Comparison of ENCODE assay signal across 10 cellular contexts in the genomic region with DNA sequence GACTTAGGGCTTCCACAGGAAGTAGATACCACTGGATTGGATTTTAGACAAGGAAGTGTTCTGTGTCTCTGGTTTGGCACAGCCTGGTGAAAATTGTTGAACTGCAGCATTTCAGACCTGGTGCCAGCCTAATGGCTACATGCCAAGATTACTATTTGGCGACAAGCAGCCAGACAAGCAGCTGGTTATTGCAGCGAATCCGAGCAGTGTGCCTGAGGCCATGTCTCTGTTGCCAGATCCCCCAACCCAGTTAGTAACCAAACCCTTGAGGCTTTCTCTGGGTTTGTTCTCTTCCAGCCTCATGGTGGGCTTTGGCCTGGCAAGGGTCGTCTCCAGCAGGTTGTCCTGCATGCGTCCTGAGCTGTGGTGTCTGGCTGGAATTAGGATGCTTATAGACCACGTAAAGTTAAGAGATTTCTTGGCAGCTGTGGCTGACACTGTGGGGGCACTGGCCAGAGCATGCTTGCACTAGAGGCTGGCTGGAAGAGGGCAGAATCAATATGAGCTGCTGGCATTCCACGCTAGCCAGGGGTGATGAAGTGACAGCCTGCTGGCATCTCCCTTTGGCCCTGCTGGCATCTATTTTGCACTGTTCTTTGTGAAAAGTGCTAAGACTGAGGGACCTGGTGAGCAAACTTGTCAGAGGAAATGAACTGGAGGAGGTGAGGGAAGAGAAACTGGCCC.
DNase-seq lines count a peak whose midpoint lies in the region; ATAC-seq, FAIRE-seq and TF ChIP-seq lines count a peak whose summit lies in the region.
"Had no signal": no experiment of that assay in that cellular context is flagged by ENCODE, and none has a peak within 500 bp of the region (broad histone marks: within the 10 kb centered on the region; RNA-seq: fewer than 3 reads in every experiment).

No MANE protein-coding gene starts in this region.

- no peak overlapping the region for H3K4ac ChIP-seq in IMR-90 (ENCODE audit: low read depth, low read length)

- no TSS peak for BruUV-seq in IMR-90 (replicated peaks; lab: Mats Ljungman, UMichigan)

- H3K9ac ChIP-seq in IMR-90 (ENCODE audit: low read depth, low read length): no peak overlapping the region
- no peak overlapping the region for H3K9ac ChIP-seq in SK-N-MC (ENCODE audit: insufficient read length)

- CTCF ChIA-PET in IMR-90 (lab: Yijun Ruan, JAX): interaction anchor here (0.6 to 1.3 kb wide), 2 partner anchors 9 to 240 kb away, joined by 3 read pairs; no protein-coding TSS in a partner anchor

- WGBS in IMR-90 (ENCODE audit: extremely low coverage in 2 of 2, insufficient read length in 1 of 2), 2 experiments: 68% methylated on average over 5 of the region's 7 CpGs; no CpG with 5 or more reads in 1 of the 2 experiments
- WGBS in right cardiac atrium: 46% methylated on average over 7 of the region's 7 CpGs
- WGBS in sigmoid colon, 2 donors: 32 to 68% methylated on average over 7 of the region's 7 CpGs

- H3K79me1 ChIP-seq in IMR-90 (ENCODE audit: low read depth in 1 of 2, low read length in 2 of 2): peaks cover 35 to 38% of the 10 kb centered on the region in 2 experiments

- H3K9me3 ChIP-seq in IMR-90 (ENCODE audit: control insufficient read depth, insufficient read depth, low read length): no peaks in the 10 kb centered on the region
- H3K9me3 ChIP-seq in SK-N-MC (ENCODE audit: low read depth, low read length): no peaks in the 10 kb centered on the region
- no peaks in the 10 kb centered on the region for H3K9me3 ChIP-seq in right cardiac atrium (ENCODE audit: control insufficient read depth, low read length)
- no peaks in the 10 kb centered on the region for H3K9me3 ChIP-seq in sigmoid colon

- H3K56ac ChIP-seq in IMR-90 (ENCODE audit: extremely low read depth, insufficient read depth, low read length): no peak overlapping the region

- H3K23ac ChIP-seq in IMR-90 (ENCODE audit: low read depth, low read length): 0 out of 2 replicates have a peak overlapping the region, but pooled peaks have one; percentile 3

- intact Hi-C loops in IMR-90 (cut with micrococcal nuclease) (no loop called here), right cardiac atrium (cut with DNase I) (no loop called here), sigmoid colon (cut with DNase I) (no loop called here)

- H4K91ac ChIP-seq in IMR-90 (ENCODE audit: insufficient read depth, low read depth, low read length): no peak overlapping the region

- H2AK9ac ChIP-seq in IMR-90 (replicated peaks; ENCODE audit: low read depth, low read length, poor library complexity): no peak overlapping the region

- H3K36me3 ChIP-seq in IMR-90 (ENCODE audit: control insufficient read depth, insufficient read depth, low read length) (peaks cover 5% of the 10 kb centered on the region), SK-N-MC (ENCODE audit: insufficient read depth, low read length) (no peaks in the 10 kb centered on the region), sigmoid colon (no peaks in the 10 kb centered on the region)

- no peak overlapping the region for H3K18ac ChIP-seq in IMR-90 (ENCODE audit: low read depth, low read length)

- H2BK120ac ChIP-seq in IMR-90 (ENCODE audit: low read depth, low read length): no peak overlapping the region

- TF ChIP-seq POLR2A in IMR-90 (IDR thresholded peaks at IDR 0.05; ENCODE audit: low read depth, low read length) (no peak), sigmoid colon (IDR thresholded peaks at IDR 0.05) (no peak)

- dilution Hi-C loops in IMR-90 (cut with HindIII; ENCODE audit: low sequenced_read_pairs, unreplicated experiment): no loop called here

- no peak overlapping the region for H3K14ac ChIP-seq in IMR-90 (replicated peaks; ENCODE audit: low read depth, low read length)

- H2AK5ac ChIP-seq in IMR-90 (ENCODE audit: low read depth, low read length): 0 out of 2 replicates have a peak overlapping the region, but pooled peaks have one; percentile 22

- no peak for TF ChIP-seq RAD21 in IMR-90 (IDR thresholded peaks at IDR 0.05; ENCODE audit: low read length)

- TF ChIP-seq EP300 in sigmoid colon (IDR thresholded peaks at IDR 0.05): no peak

- H3K4me1 ChIP-seq in IMR-90 (ENCODE audit: control insufficient read depth, insufficient read depth, low read length) (peaks cover 8% of the 10 kb centered on the region; the same call in 1 of the 2 replicates), right cardiac atrium (ENCODE audit: control insufficient read depth, insufficient read depth, low read length) (peaks cover 14% of the 10 kb centered on the region), sigmoid colon (peaks cover 0 to 15% (median 5%) of the 10 kb centered on the region in 4 donors)

- no peaks in the 10 kb centered on the region for H4K20me1 ChIP-seq in IMR-90 (ENCODE audit: insufficient read depth, low read length)

- no peak overlapping the region for H2BK5ac ChIP-seq in IMR-90 (ENCODE audit: low read depth, low read length, poor library complexity, severe bottlenecking)

- H2BK15ac ChIP-seq in IMR-90 (ENCODE audit: low read depth, low read length): no peak overlapping the region

- H2AFZ ChIP-seq in IMR-90 (replicated peaks; ENCODE audit: low read length, poor library complexity): no peak overlapping the region

- no peak for DNase-seq in IMR-90
- DNase-seq in SK-N-MC (ENCODE audit: low read depth, low spot score): no peak
- peak in 2 of 3 donors; percentile 50 to 61 for DNase-seq in right cardiac atrium
- peak; percentile 69 for DNase-seq in sigmoid colon
- DNase-seq in NCI-H1930 (lab: John Stamatoyannopoulos, UW): no peak
- DNase-seq in KG1 (lab: John Stamatoyannopoulos, UW): no peak
- no peak for DNase-seq in GM19239 (ENCODE audit: insufficient read length, low spot score)
- DNase-seq: activated CD4-positive, alpha-beta T cell treated with anti-CD3 and anti-CD28 coated beads, Interleukin-2, amount 50 U/mL, for 1 hour had no signal

- peak overlapping the region; percentile 12; the same call in 1 of the 2 replicates for H4K5ac ChIP-seq in IMR-90 (ENCODE audit: low read depth, low read length)

- no peak overlapping the region for H3K4me3 ChIP-seq in IMR-90 (ENCODE audit: insufficient read depth, low read depth, low read length)
- H3K4me3 ChIP-seq in SK-N-MC: peak overlapping the region; percentile 52
- H3K4me3 ChIP-seq in right cardiac atrium (ENCODE audit: low read length): no peak overlapping the region
- H3K4me3 ChIP-seq in sigmoid colon: no peak overlapping the region

- in situ Hi-C loops in IMR-90 (cut with MboI; ENCODE audit: low sequenced_read_pairs): no loop called here

- ATAC-seq in IMR-90 (ENCODE audit: low read depth) (no peak), right cardiac atrium (peak; percentile 60), GM21576 (IDR thresholded peaks at IDR 0.05; ENCODE audit: unreplicated experiment) (no peak)

- TF ChIP-seq CTCF in IMR-90 (conservative IDR thresholded peaks at IDR 0.05; ENCODE audit: low read depth, low read length) (no peak), sigmoid colon (IDR thresholded peaks at IDR 0.05) (no peak)

- FAIRE-seq in GM19239 (lab: Jason Lieb, UNC): no peak
- FAIRE-seq: D721Med had no signal

- no peaks in the 10 kb centered on the region for H3K27me3 ChIP-seq in IMR-90 (ENCODE audit: control insufficient read depth, insufficient read depth, low read length)
- H3K27me3 ChIP-seq in right cardiac atrium (ENCODE audit: control insufficient read depth, insufficient read depth): no peaks in the 10 kb centered on the region
- H3K27me3 ChIP-seq in sigmoid colon: no peaks in the 10 kb centered on the region

- no peak overlapping the region for H3K27ac ChIP-seq in IMR-90 (ENCODE audit: insufficient read depth, low read length)
- peak overlapping the region; percentile 76 for H3K27ac ChIP-seq in SK-N-MC
- peak overlapping the region; percentile 25 for H3K27ac ChIP-seq in right cardiac atrium (ENCODE audit: low read length)
- H3K27ac ChIP-seq in sigmoid colon: peak overlapping the region in 3 of 4 donors; percentile 17 to 50 (median 23)

- H4K8ac ChIP-seq in IMR-90 (ENCODE audit: low read depth in 2 of 2, low read length in 2 of 2): 0 out of 4 replicates have a peak overlapping the region, but pooled peaks have one; percentile 34 to 36

- H3K4me2 ChIP-seq in IMR-90 (ENCODE audit: low read depth, low read length): no peak overlapping the region

- peaks cover 7% of the 10 kb centered on the region; the same call in 1 of the 2 replicates for H3K9me1 ChIP-seq in IMR-90 (ENCODE audit: insufficient read depth, low read length)

- POLR2A ChIA-PET in IMR-90 (lab: Charles Lee; ENCODE audit: unreplicated experiment): no interaction called here

- no peak overlapping the region for H2BK20ac ChIP-seq in IMR-90 (ENCODE audit: low read depth, low read length)

TF ChIP-seq in IMR-90, 13 proteins besides CTCF, POLR2A, EP300 and RAD21 (continues in another document):
- TF ChIP-seq CEBPB (IDR thresholded peaks at IDR 0.05; ENCODE audit: low read depth, low read length): no peak
- no peak for TF ChIP-seq RCOR1 (IDR thresholded peaks at IDR 0.05; ENCODE audit: insufficient replicate concordance, low read length)
- TF ChIP-seq MXI1 (IDR thresholded peaks at IDR 0.05; ENCODE audit: borderline replicate concordance, low read depth, low read length): no peak
- no peak for TF ChIP-seq CHD1 (IDR thresholded peaks at IDR 0.05; ENCODE audit: low read depth, low read length)
- TF ChIP-seq NFE2L2 (IDR thresholded peaks at IDR 0.05; ENCODE audit: low read depth, low read length): no peak
- TF ChIP-seq SMC3 (IDR thresholded peaks at IDR 0.05; ENCODE audit: low read depth, low read length): no peak
- no peak for TF ChIP-seq RFX5 (IDR thresholded peaks at IDR 0.05; ENCODE audit: low read depth, low read length)
- TF ChIP-seq, protein P1, sequence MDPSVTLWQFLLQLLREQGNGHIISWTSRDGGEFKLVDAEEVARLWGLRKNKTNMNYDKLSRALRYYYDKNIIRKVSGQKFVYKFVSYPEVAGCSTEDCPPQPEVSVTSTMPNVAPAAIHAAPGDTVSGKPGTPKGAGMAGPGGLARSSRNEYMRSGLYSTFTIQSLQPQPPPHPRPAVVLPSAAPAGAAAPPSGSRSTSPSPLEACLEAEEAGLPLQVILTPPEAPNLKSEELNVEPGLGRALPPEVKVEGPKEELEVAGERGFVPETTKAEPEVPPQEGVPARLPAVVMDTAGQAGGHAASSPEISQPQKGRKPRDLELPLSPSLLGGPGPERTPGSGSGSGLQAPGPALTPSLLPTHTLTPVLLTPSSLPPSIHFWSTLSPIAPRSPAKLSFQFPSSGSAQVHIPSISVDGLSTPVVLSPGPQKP (IDR thresholded peaks at IDR 0.05; ENCODE audit: borderline replicate concordance, low read depth, low read length): no peak
- no peak for TF ChIP-seq FOS (IDR thresholded peaks at IDR 0.05; ENCODE audit: low read depth, low read length)
- no peak for TF ChIP-seq BHLHE40 (IDR thresholded peaks at IDR 0.05; ENCODE audit: low read depth, low read length)
- TF ChIP-seq, protein P2, sequence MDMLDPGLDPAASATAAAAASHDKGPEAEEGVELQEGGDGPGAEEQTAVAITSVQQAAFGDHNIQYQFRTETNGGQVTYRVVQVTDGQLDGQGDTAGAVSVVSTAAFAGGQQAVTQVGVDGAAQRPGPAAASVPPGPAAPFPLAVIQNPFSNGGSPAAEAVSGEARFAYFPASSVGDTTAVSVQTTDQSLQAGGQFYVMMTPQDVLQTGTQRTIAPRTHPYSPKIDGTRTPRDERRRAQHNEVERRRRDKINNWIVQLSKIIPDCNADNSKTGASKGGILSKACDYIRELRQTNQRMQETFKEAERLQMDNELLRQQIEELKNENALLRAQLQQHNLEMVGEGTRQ (IDR thresholded peaks at IDR 0.05; ENCODE audit: low read depth, low read length): no peak

Comparison
In these comparisons a context has a peak if more than half of its experiments do, and no peak if none do; other contexts are left out.
1. ATAC-seq: peak in right cardiac atrium (2 of 2); none in IMR-90 (single experiment) and GM21576 (single experiment).
2. DNase-seq: peak in right cardiac atrium (2 of 3) and sigmoid colon (single experiment); none in IMR-90 (single experiment), SK-N-MC (single experiment), NCI-H1930 (0 of 2), KG1 (single experiment) and GM19239 (single experiment).